ENCODE assay signal across 8 cellular contexts in genomic region chr10:88932539-88933256, GRCh38. TPM values are rescaled to one million over a fixed set of nuclear protein-coding genes. Genes with fewer than 3 reads are reported as not detected.
DNase-seq lines count a peak whose midpoint lies in the region; ATAC-seq and TF ChIP-seq lines count a peak whose summit lies in the region.

No MANE protein-coding gene starts in this region.

- no peak overlapping the region for H3K4me3 ChIP-seq in LNCaP clone FGC (ENCODE audit: low read depth, low read length)
- H3K4me3 ChIP-seq in right cardiac atrium (ENCODE audit: low read length): no peak overlapping the region

- peak overlapping the region; percentile 50 for H3K27ac ChIP-seq in right cardiac atrium (ENCODE audit: low read length)

- intact Hi-C loops in right cardiac atrium (cut with DNase I): loop anchor here (2.0 to 10.0 kb wide), 3 partner anchors 95 to 282 kb away; no protein-coding TSS in a partner anchor

- peak; percentile 75 for TF ChIP-seq CTCF in LNCaP clone FGC (IDR thresholded peaks at IDR 0.05; ENCODE audit: control insufficient read depth, extremely low read depth, insufficient read depth)

- peaks cover 3% of the 10 kb centered on the region for H3K4me1 ChIP-seq in right cardiac atrium (ENCODE audit: control insufficient read depth, insufficient read depth, low read length)

- H3K9me3 ChIP-seq in right cardiac atrium (ENCODE audit: control insufficient read depth, low read length): no peaks in the 10 kb centered on the region

- ATAC-seq in GM21526 (IDR thresholded peaks at IDR 0.05; ENCODE audit: low FRiP score, unreplicated experiment) (peak; percentile 58), right cardiac atrium (peak; percentile 68 to 80), HG02884 (IDR thresholded peaks at IDR 0.05; ENCODE audit: unreplicated experiment) (no peak)

- H3K27me3 ChIP-seq in right cardiac atrium (ENCODE audit: control insufficient read depth, insufficient read depth): no peaks in the 10 kb centered on the region

- DNase-seq in DMS53 treated with DMSO at 0.1 percent for 48 hours (lab: John Stamatoyannopoulos, UW; ENCODE audit: unreplicated experiment) (peak; percentile 76), LNCaP clone FGC (ENCODE audit: low read depth) (no peak), RPMI7951 (ENCODE audit: low read depth) (peak; percentile 88), amygdala (lab: John Stamatoyannopoulos, UW) (peak in 36 of 56 donors; percentile 7 to 67 (median 24)), right cardiac atrium (peak; percentile 48 to 70 (median 66)), retina (peak; percentile 76)

- WGBS in right cardiac atrium: 45% methylated on average over 7 of the region's 7 CpGs

RNA-seq across cellular contexts. Expression of gene ACTA2, which starts 19.9 kb away (rescaled TPM):
- total RNA-seq in RPMI7951 (2014; rRNA removed; shearing (Covaris generic)): 29.9 and 50.3 TPM in 2 replicates
- total RNA-seq in right cardiac atrium: 1,000 to 10,000 TPM in 2 of 4 donors, 100 to 1,000 TPM in 2; 746 to 3,137 (median 1,120) TPM
- polyA plus RNA-seq in right cardiac atrium: 649 TPM

RNA-seq across cellular contexts. Expression of gene STAMBPL1, which starts 52.7 kb away (rescaled TPM):
- total RNA-seq in RPMI7951 (2014; rRNA removed; shearing (Covaris generic)): 38.7 and 41.3 TPM in 2 replicates
- total RNA-seq in right cardiac atrium: 10 to 100 TPM in 3 of 4 donors, 1 to 10 TPM in 1; 9.4 to 13.0 (median 10.4) TPM
- 4.4 TPM for polyA plus RNA-seq in right cardiac atrium

RNA-seq across cellular contexts. Expression of gene FAS, which starts 57.9 kb away (rescaled TPM):
- total RNA-seq in RPMI7951 (2014; rRNA removed; shearing (Covaris generic)): 17.7 and 24.9 TPM in 2 replicates
- total RNA-seq in right cardiac atrium: 10 to 100 TPM in 1 of 4 donors, 1 to 10 TPM in 3; 5.7 to 10.1 (median 6.5) TPM
- 4.7 TPM for polyA plus RNA-seq in right cardiac atrium

Comparison
In these comparisons a context has a peak if more than half of its experiments do, and no peak if none do; other contexts are left out.
1. RNA of gene ACTA2, which starts 19.9 kb away (total RNA-seq): 746 to 3,137 TPM in right cardiac atrium; 29.9 to 50.3 TPM in RPMI7951; every median in the first group is over 10 times any median in the second.